ENCODE assay signal across 8 cellular contexts in genomic region chr1:203326830-203327683, GRCh38. TPM values are rescaled to one million over a fixed set of nuclear protein-coding genes. Genes with fewer than 3 reads are reported as not detected.
DNase-seq lines count a peak whose midpoint lies in the region; ATAC-seq and TF ChIP-seq lines count a peak whose summit lies in the region.

No MANE protein-coding gene starts in this region.

- CTCF ChIA-PET in SK-N-SH (lab: Yijun Ruan, JAX) = interaction anchor here (0.8 to 9.5 kb wide), 16 partner anchors 10 to 232 kb away, joined by 3 to 123 read pairs (median 5); partner anchors contain the start of gene BTG2

- no peaks in the 10 kb centered on the region for H3F3A ChIP-seq in SK-N-SH (replicated peaks; ENCODE audit: insufficient read depth)

- H3K4me1 Mint-ChIP-seq in osteocyte (ENCODE audit: unreplicated experiment) = peaks cover 26% of the 10 kb centered on the region

- peak; percentile 29 to 92; a peak in 3 of 4 replicates for TF ChIP-seq EP300 in SK-N-SH (IDR thresholded peaks at IDR 0.05; ENCODE audit: borderline replicate concordance in 1 of 2, low read depth in 1 of 2, low read length in 1 of 2)

- no peaks in the 10 kb centered on the region for H3K79me2 ChIP-seq in SK-N-SH (ENCODE audit: insufficient read depth)

- peak overlapping the region; percentile 51 for H3K4me3 ChIP-seq in GM06990 (replicated peaks; ENCODE audit: low read depth, low read length)
- peak overlapping the region; percentile 51 to 71 for H3K4me3 ChIP-seq in SK-N-SH (ENCODE audit: low read depth in 2 of 2, low read length in 1 of 2)
- H3K4me3 ChIP-seq in thymus (ENCODE audit: low read length) = peak overlapping the region; percentile 53

- H3K27ac Mint-ChIP-seq in activated naive CD4-positive, alpha-beta T cell treated with anti-CD3 and anti-CD28 coated beads, Interleukin-2, amount 50 U/mL, for 72 hours = peak overlapping the region; percentile 89 to 95
- H3K27ac Mint-ChIP-seq in osteocyte (ENCODE audit: unreplicated experiment) = no peak overlapping the region

- DNase-seq in GM06990 (ENCODE audit: extremely low read depth, insufficient read length) (peak; percentile 97), NCI-H1048 (lab: John Stamatoyannopoulos, UW) (peak; percentile 96), SK-N-SH (peak; percentile 97), glomerular visceral epithelial cell (ENCODE audit: extremely low spot score) (peak; percentile 90), osteocyte (ENCODE audit: extremely low spot score, unreplicated experiment) (peak; percentile 94)
- peak; percentile 93 to 96 for DNase-seq in activated naive CD4-positive, alpha-beta T cell treated with anti-CD3 and anti-CD28 coated beads, Interleukin-2, amount 50 U/mL, for 72 hours (ENCODE audit: low spot score in 2 of 2)

- H3K27me3 ChIP-seq in GM06990 (replicated peaks; ENCODE audit: control insufficient read depth, insufficient read depth, low read length) = no peaks in the 10 kb centered on the region
- peaks cover 26% of the 10 kb centered on the region for H3K27me3 ChIP-seq in SK-N-SH (ENCODE audit: insufficient read depth)
- H3K27me3 ChIP-seq in thymus (ENCODE audit: control insufficient read depth, insufficient read depth) = no peaks in the 10 kb centered on the region

- POLR2A ChIA-PET in SK-N-SH (lab: Yijun Ruan, JAX) = interaction anchor here (1.6 to 2.4 kb wide), 5 partner anchors 14 to 49 kb away, joined by 5 to 18 read pairs (median 6); no protein-coding TSS in a partner anchor

- H3K4me1 ChIP-seq in SK-N-SH (ENCODE audit: control insufficient read depth in 1 of 2, insufficient read depth in 2 of 2, low read depth in 1 of 2, low read length in 1 of 2) (peaks cover 5 to 43% of the 10 kb centered on the region in 2 experiments; a peak in 2 of 4 replicates), thymus (ENCODE audit: control insufficient read depth, insufficient read depth, low read length) (peaks cover 59% of the 10 kb centered on the region)

- H4K20me1 ChIP-seq in SK-N-SH (ENCODE audit: insufficient read depth) = no peaks in the 10 kb centered on the region

- peak; percentile 66 for ATAC-seq in HG02588 (IDR thresholded peaks at IDR 0.05; ENCODE audit: unreplicated experiment)
- ATAC-seq in activated naive CD4-positive, alpha-beta T cell treated with anti-CD3 and anti-CD28 coated beads, Interleukin-2, amount 50 U/mL, for 72 hours = peak; percentile 83 to 84

- WGBS in SK-N-SH (ENCODE audit: low lambda C conversion rate) = 13% methylated on average over 35 of the region's 49 CpGs
- 6% methylated on average over 49 of the region's 49 CpGs for WGBS in thymus

- TF ChIP-seq CTCF in GM06990 (IDR thresholded peaks at IDR 0.05; ENCODE audit: insufficient read depth, low read length, poor library complexity, severe bottlenecking) (no peak), SK-N-SH (IDR thresholded peaks at IDR 0.05) (no peak), osteocyte (IDR thresholded peaks at IDR 0.05) (no peak)

- H3K9me2 ChIP-seq in SK-N-SH = no peaks in the 10 kb centered on the region

- H3K4me2 ChIP-seq in SK-N-SH = peak overlapping the region; percentile 94

- peak overlapping the region; percentile 52; the same call in 1 of the 2 replicates for H3K9ac ChIP-seq in SK-N-SH

- H3K4me3 Mint-ChIP-seq in osteocyte (ENCODE audit: unreplicated experiment) = peak overlapping the region; percentile 65

- H3K9me3 ChIP-seq in SK-N-SH = no peaks in the 10 kb centered on the region
- H3K9me3 ChIP-seq in thymus (ENCODE audit: control insufficient read depth) = no peaks in the 10 kb centered on the region

- H2AFZ ChIP-seq in SK-N-SH (ENCODE audit: low read depth) = peak overlapping the region; percentile 88

- peaks cover 57% of the 10 kb centered on the region for H3K27me3 Mint-ChIP-seq in osteocyte (ENCODE audit: unreplicated experiment)

- peak overlapping the region in 1 of 2 experiments; percentile 96; a peak in 2 of 4 replicates for H3K27ac ChIP-seq in SK-N-SH (ENCODE audit: low read depth in 2 of 2, low read length in 1 of 2)
- peak overlapping the region; percentile 96 for H3K27ac ChIP-seq in thymus (ENCODE audit: low read depth)

- no peaks in the 10 kb centered on the region for H3K36me3 ChIP-seq in GM06990 (ENCODE audit: control insufficient read depth, insufficient read depth, low read length)
- no peaks in the 10 kb centered on the region for H3K36me3 ChIP-seq in SK-N-SH (replicated peaks in 1 of 2; ENCODE audit: control insufficient read depth in 1 of 2, insufficient read depth in 2 of 2, low read length in 1 of 2)
- H3K36me3 ChIP-seq in thymus (ENCODE audit: control insufficient read depth, insufficient read depth) = no peaks in the 10 kb centered on the region

- H3K36me3 Mint-ChIP-seq in activated naive CD4-positive, alpha-beta T cell treated with anti-CD3 and anti-CD28 coated beads, Interleukin-2, amount 50 U/mL, for 72 hours = no peaks in the 10 kb centered on the region
- no peaks in the 10 kb centered on the region for H3K36me3 Mint-ChIP-seq in osteocyte (ENCODE audit: unreplicated experiment)

- no peak for TF ChIP-seq RAD21 in SK-N-SH (IDR thresholded peaks at IDR 0.05; ENCODE audit: low read length)

- no peaks in the 10 kb centered on the region for H3K9me3 Mint-ChIP-seq in activated naive CD4-positive, alpha-beta T cell treated with anti-CD3 and anti-CD28 coated beads, Interleukin-2, amount 50 U/mL, for 72 hours
- H3K9me3 Mint-ChIP-seq in osteocyte (ENCODE audit: unreplicated experiment) = no peaks in the 10 kb centered on the region

TF ChIP-seq in SK-N-SH, 30 proteins besides CTCF, POLR2A, EP300 and RAD21:
- TF ChIP-seq FOXJ3 (CRISPR knock-in tag; IDR thresholded peaks at IDR 0.05) (peak; percentile 30; the same call in 1 of the 2 replicates), FOXM1 (IDR thresholded peaks at IDR 0.05; ENCODE audit: low read depth) (no peak), CHD2 (IDR thresholded peaks at IDR 0.05; ENCODE audit: low read length, partially characterized antibody) (peak; percentile 35), RFX5 (IDR thresholded peaks at IDR 0.05; ENCODE audit: low read length) (peak; percentile 99), POLR2AphosphoS5 (IDR thresholded peaks at IDR 0.05; ENCODE audit: low read depth, low read length) (peak; percentile 51; the same call in 1 of the 2 replicates), REST (IDR thresholded peaks at IDR 0.05; ENCODE audit: low read depth, low read length) (no peak), NFIC (IDR thresholded peaks at IDR 0.05; ENCODE audit: borderline replicate concordance) (no peak), JUND (IDR thresholded peaks at IDR 0.05) (no peak), MXI1 (IDR thresholded peaks at IDR 0.05; ENCODE audit: low read depth, low read length) (peak; percentile 57; the same call in 1 of the 2 replicates)

RNA-seq across cellular contexts. Expression of gene BTG2, which starts 21.7 kb away (rescaled TPM):
- polyA plus RNA-seq in SK-N-SH (2012; rRNA removed) = 26.2 and 33.5 TPM in 2 replicates
- 19.1 and 24.9 TPM in 2 replicates for polyA plus RNA-seq in SK-N-SH (2012; cell fraction: cytosol; rRNA removed)
- polyA plus RNA-seq in SK-N-SH (2012; cell fraction: nucleus; rRNA removed) = 13.7 and 24.3 TPM in 2 replicates
- total RNA-seq in activated naive CD4-positive, alpha-beta T cell treated with anti-CD3 and anti-CD28 coated beads, Interleukin-2, amount 50 U/mL, for 72 hours = 100 to 1,000 TPM in 1 of 2 donors, 10 to 100 TPM in 1; 87.2 to 185 TPM
- total RNA-seq in osteocyte = 31.2 and 33.7 TPM in 2 replicates
- 171 TPM for polyA plus RNA-seq in thymus

RNA-seq across cellular contexts. Expression of gene FMOD, which starts 23.9 kb away (rescaled TPM):
- polyA plus RNA-seq in SK-N-SH (2012; rRNA removed) (not detected in 2 replicates), thymus (7.5 TPM)
- polyA plus RNA-seq in SK-N-SH (2012; cell fraction: cytosol; rRNA removed) = not detected in 2 replicates
- 0.02 TPM in 1 of 2 replicates, not detected in the other for polyA plus RNA-seq in SK-N-SH (2012; cell fraction: nucleus; rRNA removed)
- total RNA-seq in activated naive CD4-positive, alpha-beta T cell treated with anti-CD3 and anti-CD28 coated beads, Interleukin-2, amount 50 U/mL, for 72 hours = 1 to 10 TPM in 1 of 2 donors, under 1 TPM in 1; 0.68 to 1.4 TPM
- total RNA-seq in osteocyte = not detected in 2 replicates
